Comparison of ENCODE assay signal across 9 cellular contexts in genomic region chr7:128783143-128783799, GRCh38. TPM values are rescaled to one million over a fixed set of nuclear protein-coding genes. Genes with fewer than 3 reads are reported as not detected.
A peak's percentile ranks its signal among the peaks of the same experiment; 100 is the strongest.
DNase-seq lines count a peak whose midpoint lies in the region; ATAC-seq and TF ChIP-seq lines count a peak whose summit lies in the region.
"Had no signal": no experiment of that assay in that cellular context is flagged by ENCODE, and none has a peak within 500 bp of the region (broad histone marks: within the 10 kb centered on the region; RNA-seq: fewer than 3 reads in every experiment).

No MANE protein-coding gene starts in this region.

- H3K27me3 ChIP-seq in GM23338 (ENCODE audit: insufficient read depth) (no peaks in the 10 kb centered on the region), SJSA1 (replicated peaks) (peaks cover 1% of the 10 kb centered on the region; the same call in 1 of the 2 replicates)

- H3K4me3 Mint-ChIP-seq in GM23338: peak overlapping the region; percentile 80
- H3K4me3 Mint-ChIP-seq in immature natural killer cell: no peak overlapping the region

- H3K79me2 ChIP-seq in GM23338 (replicated peaks; ENCODE audit: insufficient read depth): no peaks in the 10 kb centered on the region

- no peak for TF ChIP-seq CTCF in GM23338 (conservative IDR thresholded peaks at IDR 0.05; ENCODE audit: low read depth in 2 of 2)

- peak; percentile 91 for DNase-seq in GM23338 (ENCODE audit: low spot score)
- DNase-seq in SJSA1 (ENCODE audit: low read depth in 1 of 2, low spot score in 2 of 2): peak; percentile 79 to 88
- peak; percentile 31 for DNase-seq in glomerular visceral epithelial cell (ENCODE audit: extremely low spot score)
- peak; percentile 95 for DNase-seq in posterior vena cava (ENCODE audit: low spot score)
- no peak for DNase-seq in COLO668 (lab: John Stamatoyannopoulos, UW; ENCODE audit: unreplicated experiment)
- DNase-seq in activated CD8-positive, alpha-beta memory T cell treated with anti-CD3 and anti-CD28 coated beads, Interleukin-2, amount 50 U/mL, for 4 hours: no peak
- DNase-seq in immature natural killer cell: no peak

- no peaks in the 10 kb centered on the region for H4K20me1 ChIP-seq in GM23338 (replicated peaks; ENCODE audit: insufficient read depth)

- 0 out of 2 replicates have a peak, but pooled peaks cover 3% of the 10 kb centered on the region for H3F3A ChIP-seq in GM23338 (replicated peaks; ENCODE audit: low read depth)

- H3K36me3 Mint-ChIP-seq in GM23338 (ENCODE audit: low read depth): peaks cover 4% of the 10 kb centered on the region; the same call in 1 of the 3 replicates
- H3K36me3 Mint-ChIP-seq in immature natural killer cell: no peaks in the 10 kb centered on the region

- no peaks in the 10 kb centered on the region for H3K9me3 ChIP-seq in SJSA1 (replicated peaks)

- intact Hi-C loops in posterior vena cava (cut with DNase I): loop anchor here in 1 of 2 donors (5.0 kb wide), 1 partner anchor 49 kb away; the partner anchor contains the start of gene FLNC

- ATAC-seq in GM23338 (peak; percentile 97), GM21526 (IDR thresholded peaks at IDR 0.05; ENCODE audit: low FRiP score, unreplicated experiment) (no peak)

- H3K4me1 ChIP-seq in GM23338 (ENCODE audit: insufficient read depth) (no peaks in the 10 kb centered on the region), SJSA1 (replicated peaks) (no peaks in the 10 kb centered on the region)

- H3K27me3 Mint-ChIP-seq in GM23338 (ENCODE audit: insufficient read depth, low read depth, poor library complexity) (peaks cover 11% of the 10 kb centered on the region), immature natural killer cell (ENCODE audit: low read depth in 3 of 3) (peaks cover 2 to 7% (median 2%) of the 10 kb centered on the region in 3 donors)

- H3K27ac ChIP-seq in GM23338 (ENCODE audit: low read depth): no peak overlapping the region
- no peak overlapping the region for H3K27ac ChIP-seq in SJSA1

- H3K4me1 Mint-ChIP-seq in GM23338: peaks cover 12% of the 10 kb centered on the region
- no peaks in the 10 kb centered on the region for H3K4me1 Mint-ChIP-seq in immature natural killer cell

- H2AFZ ChIP-seq in GM23338: peak overlapping the region; percentile 94

- H3K9me2 ChIP-seq in GM23338 (ENCODE audit: insufficient read depth): no peaks in the 10 kb centered on the region

- H3K4me3 ChIP-seq in GM23338 (peak overlapping the region; percentile 77), SJSA1 (no peak overlapping the region)
- H3K4me3 ChIP-seq: lung had no signal

- H3K36me3 ChIP-seq in GM23338 (ENCODE audit: insufficient read depth): no peaks in the 10 kb centered on the region
- H3K36me3 ChIP-seq in SJSA1: no peaks in the 10 kb centered on the region

- peak overlapping the region; percentile 75 for H3K4me2 ChIP-seq in GM23338

- H3K9me3 Mint-ChIP-seq in GM23338: peaks cover 6% of the 10 kb centered on the region; the same call in 2 of the 3 replicates
- peaks cover 0 to under 1% (median 0%) of the 10 kb centered on the region in 6 donors for H3K9me3 Mint-ChIP-seq in immature natural killer cell

- peak overlapping the region; percentile 7; the same call in 1 of the 2 replicates for H3K27ac Mint-ChIP-seq in GM23338
- no peak overlapping the region for H3K27ac Mint-ChIP-seq in immature natural killer cell

TF ChIP-seq in GM23338, 12 proteins besides CTCF, POLR2A, EP300 and RAD21:
- TF ChIP-seq ZNF331 (CRISPR knock-in tag; IDR thresholded peaks at IDR 0.05; ENCODE audit: low read depth): peak; percentile 29; the same call in 1 of the 2 replicates
- 0 out of 2 replicates have a peak, but pooled peaks have one; percentile 31 for TF ChIP-seq ZNF114 (CRISPR knock-in tag; IDR thresholded peaks at IDR 0.05)
- peak; percentile 39; the same call in 1 of the 2 replicates for TF ChIP-seq POLR2AphosphoS5 (IDR thresholded peaks at IDR 0.05; ENCODE audit: low read depth)
- TF ChIP-seq CREB1 (CRISPR knock-in tag; IDR thresholded peaks at IDR 0.05; ENCODE audit: low read depth): peak; percentile 65; the same call in 1 of the 2 replicates
- TF ChIP-seq REST (IDR thresholded peaks at IDR 0.05; ENCODE audit: unreplicated experiment): no peak
TF ChIP-seq in GM23338: peak in this region for 4.

RNA-seq across cellular contexts. Expression of gene OPN1SW, which starts 7.7 kb away (rescaled TPM):
- total RNA-seq in GM23338 (2014; rRNA removed; shearing (Covaris generic)): not detected in 2 replicates
- 0.50 and 0.80 TPM in 2 replicates for polyA plus RNA-seq in GM23338 (2016; fragmentation: Nextera tagmentation; extraction: Ambion mirVana)
- not detected in 2 replicates for total RNA-seq in SJSA1 (2014; rRNA removed; shearing (Covaris generic))
- total RNA-seq in posterior vena cava: not detected
- polyA plus RNA-seq in immature natural killer cell: not detected
- total RNA-seq: lung had no signal
- polyA plus RNA-seq: lung had no signal

RNA-seq across cellular contexts. Expression of gene CCDC136, which starts 8.5 kb away (rescaled TPM):
- total RNA-seq in GM23338 (2014; rRNA removed; shearing (Covaris generic)): 39.9 and 55.7 TPM in 2 replicates
- polyA plus RNA-seq in GM23338 (2016; fragmentation: Nextera tagmentation; extraction: Ambion mirVana): 26.0 and 27.1 TPM in 2 replicates
- 1.0 and 1.8 TPM in 2 replicates for total RNA-seq in SJSA1 (2014; rRNA removed; shearing (Covaris generic))
- total RNA-seq in posterior vena cava: 10 to 100 TPM; 13.3 to 23.1 TPM
- 1 to 10 TPM in 1 of 3 donors, under 1 TPM in 1, not detected in 1; 0.24 to 2.6 TPM for polyA plus RNA-seq in immature natural killer cell

RNA-seq across cellular contexts. Expression of gene CALU, which starts 44.1 kb away (rescaled TPM):
- total RNA-seq in GM23338 (2014; rRNA removed; shearing (Covaris generic)): 179 and 180 TPM in 2 replicates
- 113 and 136 TPM in 2 replicates for polyA plus RNA-seq in GM23338 (2016; fragmentation: Nextera tagmentation; extraction: Ambion mirVana)
- total RNA-seq in SJSA1 (2014; rRNA removed; shearing (Covaris generic)): 919 and 957 TPM in 2 replicates
- total RNA-seq in posterior vena cava: 100 to 1,000 TPM; 262 to 393 TPM
- 10 to 100 TPM; 26.6 to 49.3 (median 45.9) TPM for polyA plus RNA-seq in immature natural killer cell

RNA-seq across cellular contexts. Expression of gene FLNC, which starts 46.9 kb away (rescaled TPM):
- total RNA-seq in GM23338 (2014; rRNA removed; shearing (Covaris generic)): 9.4 and 11.8 TPM in 2 replicates
- polyA plus RNA-seq in GM23338 (2016; fragmentation: Nextera tagmentation; extraction: Ambion mirVana) (0.64 and 0.65 TPM in 2 replicates), immature natural killer cell (not detected)
- total RNA-seq in SJSA1 (2014; rRNA removed; shearing (Covaris generic)): 56.8 and 84.7 TPM in 2 replicates
- 100 to 1,000 TPM; 440 to 856 TPM for total RNA-seq in posterior vena cava

Comparison
In these comparisons a context has a peak if more than half of its experiments do, and no peak if none do; other contexts are left out.
1. DNase-seq: peak in GM23338 (single experiment), SJSA1 (2 of 2), glomerular visceral epithelial cell (single experiment) and posterior vena cava (single experiment); none in COLO668 (single experiment), activated CD8-positive, alpha-beta memory T cell treated with anti-CD3 and anti-CD28 coated beads, Interleukin-2, amount 50 U/mL, for 4 hours (single experiment) and immature natural killer cell (0 of 3).